In genomic region chr19:51777570-51778460, GRCh38 we compare ENCODE assay signal across 8 cellular contexts. TPM values are rescaled to one million over a fixed set of nuclear protein-coding genes. Genes with fewer than 3 reads are reported as not detected.
DNase-seq lines count a peak whose midpoint lies in the region; ATAC-seq, FAIRE-seq and TF ChIP-seq lines count a peak whose summit lies in the region.

No MANE protein-coding gene starts in this region.

- H2AFZ ChIP-seq in GM23338, result peak overlapping the region; percentile 70

- no peaks in the 10 kb centered on the region; the same call in none of the 2 replicates for H3K27me3 ChIP-seq in GM23338 (ENCODE audit: insufficient read depth)

- no peaks in the 10 kb centered on the region for H3K36me3 ChIP-seq in GM23338 (ENCODE audit: insufficient read depth)

- no peaks in the 10 kb centered on the region for H3K79me2 ChIP-seq in GM23338 (replicated peaks; ENCODE audit: insufficient read depth)

- TF ChIP-seq CTCF in AG10803 (conservative IDR thresholded peaks at IDR 0.05; ENCODE audit: low read length) (peak; percentile 79), GM23338 (conservative IDR thresholded peaks at IDR 0.05; ENCODE audit: low read depth in 2 of 2) (peak; percentile 79 to 88)

- H3K27ac Mint-ChIP-seq in GM23338, result no peak overlapping the region

- H3K4me1 Mint-ChIP-seq in GM23338, result no peaks in the 10 kb centered on the region; the same call in 2 of the 3 replicates

- peaks cover 4% of the 10 kb centered on the region; the same call in 2 of the 3 replicates for H3K9me3 Mint-ChIP-seq in GM23338

- no peak overlapping the region for H3K27ac ChIP-seq in GM23338 (ENCODE audit: low read depth)

- H4K20me1 ChIP-seq in GM23338 (replicated peaks; ENCODE audit: insufficient read depth), result no peaks in the 10 kb centered on the region

- no peak overlapping the region for H3K4me3 Mint-ChIP-seq in GM23338

- peaks cover 3% of the 10 kb centered on the region for H3K27me3 Mint-ChIP-seq in GM23338 (ENCODE audit: insufficient read depth, low read depth, poor library complexity)

- no peaks in the 10 kb centered on the region for H3K36me3 Mint-ChIP-seq in GM23338 (ENCODE audit: low read depth)

- H3K4me1 ChIP-seq in GM23338 (ENCODE audit: insufficient read depth), result no peaks in the 10 kb centered on the region

- peak; percentile 62 for FAIRE-seq in endometrium (lab: Jason Lieb, UNC)

- peak; percentile 99 for ATAC-seq in GM23338
- ATAC-seq in HG02610 (IDR thresholded peaks at IDR 0.05; ENCODE audit: unreplicated experiment), result no peak

- DNase-seq in AG10803 (ENCODE audit: low read depth) (peak; percentile 89), GM23338 (ENCODE audit: low spot score) (peak; percentile 93), NCI-H446 treated with DMSO at 0.1 percent for 48 hours (lab: John Stamatoyannopoulos, UW) (peak; percentile 40), lung microvascular endothelial cell (ENCODE audit: low read depth in 2 of 2) (peak; percentile 84 to 90)
- peak; percentile 35 to 36 for DNase-seq in activated CD4-positive, alpha-beta T cell treated with anti-CD3 and anti-CD28 coated beads for 4 hours
- DNase-seq in stimulated activated CD8-positive, alpha-beta memory T cell treated with anti-CD3 and anti-CD28 coated beads, Interleukin-15, amount 100 ng/mL, for 1 hour (ENCODE audit: low read depth), result peak; percentile 2

- H3F3A ChIP-seq in GM23338 (replicated peaks; ENCODE audit: low read depth), result no peaks in the 10 kb centered on the region

- H3K4me3 ChIP-seq in AG10803 (ENCODE audit: low read length) (no peak overlapping the region), GM23338 (no peak overlapping the region)

- no peaks in the 10 kb centered on the region for H3K9me2 ChIP-seq in GM23338 (ENCODE audit: insufficient read depth)

- no peak overlapping the region for H3K4me2 ChIP-seq in GM23338

TF ChIP-seq in GM23338, 12 proteins besides CTCF, POLR2A, EP300 and RAD21:
- TF ChIP-seq JUNB (IDR thresholded peaks at IDR 0.05; ENCODE audit: unreplicated experiment) (no peak), EZH2 (IDR thresholded peaks at IDR 0.05; ENCODE audit: low read depth, unreplicated experiment) (no peak), ZNF114 (CRISPR knock-in tag; IDR thresholded peaks at IDR 0.05) (no peak), REST (IDR thresholded peaks at IDR 0.05; ENCODE audit: unreplicated experiment) (no peak), ZNF331 (CRISPR knock-in tag; IDR thresholded peaks at IDR 0.05; ENCODE audit: low read depth) (no peak), ETS1 (IDR thresholded peaks at IDR 0.05) (no peak), POLR2AphosphoS5 (IDR thresholded peaks at IDR 0.05; ENCODE audit: low read depth) (no peak), EZH2phosphoT487 (IDR thresholded peaks at IDR 0.05; ENCODE audit: unreplicated experiment) (no peak), STAT1 (IDR thresholded peaks at IDR 0.05; ENCODE audit: unreplicated experiment) (no peak)
TF ChIP-seq in GM23338: peak in this region for 0.

RNA-seq across cellular contexts. Expression of gene FPR2, which starts 16.8 kb away (rescaled TPM):
- total RNA-seq in GM23338 (2014; rRNA removed; shearing (Covaris generic)), result not detected in 2 replicates
- not detected in 2 replicates for polyA plus RNA-seq in GM23338 (2016; fragmentation: Nextera tagmentation; extraction: Ambion mirVana)
- not detected in 2 replicates for total RNA-seq in lung microvascular endothelial cell

RNA-seq across cellular contexts. Expression of gene FPR3, which starts 17.1 kb away (rescaled TPM):
- total RNA-seq in GM23338 (2014; rRNA removed; shearing (Covaris generic)), result not detected in 2 replicates
- polyA plus RNA-seq in GM23338 (2016; fragmentation: Nextera tagmentation; extraction: Ambion mirVana), result 0.16 TPM in 1 of 2 replicates, not detected in the other
- total RNA-seq in lung microvascular endothelial cell, result under 0.01 TPM in 2 replicates

RNA-seq across cellular contexts. Expression of gene FPR1, which starts 26.1 kb away (rescaled TPM):
- not detected in 2 replicates for total RNA-seq in GM23338 (2014; rRNA removed; shearing (Covaris generic))
- polyA plus RNA-seq in GM23338 (2016; fragmentation: Nextera tagmentation; extraction: Ambion mirVana), result not detected in 2 replicates
- total RNA-seq in lung microvascular endothelial cell, result not detected in 2 replicates

RNA-seq across cellular contexts. Expression of gene HAS1, which starts 54.0 kb away (rescaled TPM):
- 1.8 and 2.0 TPM in 2 replicates for total RNA-seq in GM23338 (2014; rRNA removed; shearing (Covaris generic))
- polyA plus RNA-seq in GM23338 (2016; fragmentation: Nextera tagmentation; extraction: Ambion mirVana), result 0.40 and 0.75 TPM in 2 replicates
- 0.20 and 0.22 TPM in 2 replicates for total RNA-seq in lung microvascular endothelial cell

Comparison
In these comparisons a context has a peak if more than half of its experiments do, and no peak if none do; other contexts are left out.
1. DNase-seq: peak in every context shown above with its lines; median percentile 93 in GM23338; 89 in AG10803; 87 in lung microvascular endothelial cell; 40 in NCI-H446 treated with DMSO at 0.1 percent for 48 hours; 36 in activated CD4-positive, alpha-beta T cell treated with anti-CD3 and anti-CD28 coated beads for 4 hours; 2 in stimulated activated CD8-positive, alpha-beta memory T cell treated with anti-CD3 and anti-CD28 coated beads, Interleukin-15, amount 100 ng/mL, for 1 hour.